ENCODE assay signal across 1 cellular context in genomic region chr10:71729023-71729649, GRCh38.
TF ChIP-seq lines count a peak whose summit lies in the region.

No MANE protein-coding gene starts in this region.

TF ChIP-seq in WTC11, 78 proteins besides CTCF, POLR2A, EP300 and RAD21 (continued from another document):
- TF ChIP-seq ZNF532 (CRISPR knock-in tag; IDR thresholded peaks at IDR 0.05; ENCODE audit: borderline replicate concordance): no peak
- TF ChIP-seq ESRRA (CRISPR knock-in tag; IDR thresholded peaks at IDR 0.05; ENCODE audit: borderline replicate concordance): no peak
- no peak for TF ChIP-seq ETV6 (CRISPR knock-in tag; IDR thresholded peaks at IDR 0.05)
- TF ChIP-seq, protein P1, sequence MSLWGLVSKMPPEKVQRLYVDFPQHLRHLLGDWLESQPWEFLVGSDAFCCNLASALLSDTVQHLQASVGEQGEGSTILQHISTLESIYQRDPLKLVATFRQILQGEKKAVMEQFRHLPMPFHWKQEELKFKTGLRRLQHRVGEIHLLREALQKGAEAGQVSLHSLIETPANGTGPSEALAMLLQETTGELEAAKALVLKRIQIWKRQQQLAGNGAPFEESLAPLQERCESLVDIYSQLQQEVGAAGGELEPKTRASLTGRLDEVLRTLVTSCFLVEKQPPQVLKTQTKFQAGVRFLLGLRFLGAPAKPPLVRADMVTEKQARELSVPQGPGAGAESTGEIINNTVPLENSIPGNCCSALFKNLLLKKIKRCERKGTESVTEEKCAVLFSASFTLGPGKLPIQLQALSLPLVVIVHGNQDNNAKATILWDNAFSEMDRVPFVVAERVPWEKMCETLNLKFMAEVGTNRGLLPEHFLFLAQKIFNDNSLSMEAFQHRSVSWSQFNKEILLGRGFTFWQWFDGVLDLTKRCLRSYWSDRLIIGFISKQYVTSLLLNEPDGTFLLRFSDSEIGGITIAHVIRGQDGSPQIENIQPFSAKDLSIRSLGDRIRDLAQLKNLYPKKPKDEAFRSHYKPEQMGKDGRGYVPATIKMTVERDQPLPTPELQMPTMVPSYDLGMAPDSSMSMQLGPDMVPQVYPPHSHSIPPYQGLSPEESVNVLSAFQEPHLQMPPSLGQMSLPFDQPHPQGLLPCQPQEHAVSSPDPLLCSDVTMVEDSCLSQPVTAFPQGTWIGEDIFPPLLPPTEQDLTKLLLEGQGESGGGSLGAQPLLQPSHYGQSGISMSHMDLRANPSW (CRISPR knock-in tag; conservative IDR thresholded peaks at IDR 0.05; ENCODE audit: low read depth): no peak
- no peak for TF ChIP-seq ARID4B (CRISPR knock-in tag; IDR thresholded peaks at IDR 0.05; ENCODE audit: borderline replicate concordance)
- TF ChIP-seq SOX15 (CRISPR knock-in tag; IDR thresholded peaks at IDR 0.05): no peak
- TF ChIP-seq, protein P2, sequence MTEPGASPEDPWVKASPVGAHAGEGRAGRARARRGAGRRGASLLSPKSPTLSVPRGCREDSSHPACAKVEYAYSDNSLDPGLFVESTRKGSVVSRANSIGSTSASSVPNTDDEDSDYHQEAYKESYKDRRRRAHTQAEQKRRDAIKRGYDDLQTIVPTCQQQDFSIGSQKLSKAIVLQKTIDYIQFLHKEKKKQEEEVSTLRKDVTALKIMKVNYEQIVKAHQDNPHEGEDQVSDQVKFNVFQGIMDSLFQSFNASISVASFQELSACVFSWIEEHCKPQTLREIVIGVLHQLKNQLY (CRISPR knock-in tag; IDR thresholded peaks at IDR 0.05): no peak
